Comparison of ENCODE assay signal across 22 cellular contexts in genomic region chr20:55469074-55469473, GRCh38.
"Had no signal": no experiment of that assay in that cellular context is flagged by ENCODE, and none has a peak within 500 bp of the region (broad histone marks: within the 10 kb centered on the region; RNA-seq: fewer than 3 reads in every experiment).

No MANE protein-coding gene starts in this region.

- H3K9me3 ChIP-seq: colonic mucosa, esophagus squamous epithelium, gastrocnemius medialis, heart right ventricle, left lung, lower lobe of right lung, mucosa of descending colon had no signal

- FAIRE-seq: endothelial cell of umbilical vein, islet of Langerhans, keratinocyte had no signal

- H3K36me3 ChIP-seq: colonic mucosa, esophagus squamous epithelium, gastrocnemius medialis, heart right ventricle, left lung, lower lobe of right lung had no signal

- H3K4me3 ChIP-seq: colonic mucosa, esophagus squamous epithelium, gastrocnemius medialis, heart right ventricle, left lung, lower lobe of right lung, mucosa of descending colon had no signal

- ATAC-seq: effector memory CD8-positive, alpha-beta T cell; gastrocnemius medialis; heart right ventricle; left cardiac atrium; left lung; left ventricle myocardium superior; lower lobe of right lung; mucosa of descending colon had no signal

- H3K27me3 ChIP-seq: colonic mucosa, esophagus squamous epithelium, gastrocnemius medialis, heart right ventricle, left lung had no signal

- DNase-seq: colonic mucosa; cortex of kidney; effector CD8-positive, alpha-beta T cell; effector memory CD8-positive, alpha-beta T cell; esophagus squamous epithelium; foreskin fibroblast; foreskin melanocyte; gastrocnemius medialis; glutamatergic neuron; head of caudate nucleus; heart right ventricle; hippocampal formation; left cardiac atrium; left lung; left ventricle myocardium superior; lower lobe of right lung; mesenchymal stem cell; mucosa of descending colon; naive B cell had no signal

- H3K27ac ChIP-seq: colonic mucosa, esophagus squamous epithelium, gastrocnemius medialis, heart right ventricle, left lung, lower lobe of right lung had no signal

- H3K4me1 ChIP-seq: colonic mucosa, esophagus squamous epithelium, gastrocnemius medialis, heart right ventricle, left lung, lower lobe of right lung had no signal
